In genomic region chr17:37506678-37507077, GRCh38 we compare ENCODE assay signal across 8 cellular contexts. TPM values are rescaled to one million over a fixed set of nuclear protein-coding genes. Genes with fewer than 3 reads are reported as not detected.
A peak's percentile ranks its signal among the peaks of the same experiment; 100 is the strongest.
DNase-seq lines count a peak whose midpoint lies in the region; ATAC-seq, FAIRE-seq and TF ChIP-seq lines count a peak whose summit lies in the region.

No MANE protein-coding gene starts in this region.

- peaks cover 11% of the 10 kb centered on the region for H3K4me1 Mint-ChIP-seq in activated T-cell treated with anti-CD3 and anti-CD28 coated beads, Interleukin-2, amount 50 U/mL, for 24 hours (ENCODE audit: low read depth)

- in situ Hi-C loops in K562 (cut with MboI), result no loop called here

- ATAC-seq in K562, result peak; percentile 95
- ATAC-seq in HG02970 (IDR thresholded peaks at IDR 0.05; ENCODE audit: low FRiP score, unreplicated experiment), result no peak

- peak; percentile 7 for DNase-seq in activated T-cell treated with anti-CD3 and anti-CD28 coated beads for 48 hours (ENCODE audit: low read depth)
- DNase-seq in activated T-cell treated with anti-CD3 and anti-CD28 coated beads, Interleukin-2, amount 50 U/mL, for 24 hours, result no peak
- DNase-seq in NCI-H524 (lab: John Stamatoyannopoulos, UW), result peak; percentile 91 to 96
- DNase-seq in K562 (ENCODE audit: extremely low read depth in 1 of 4, low spot score in 3 of 4), result peak; percentile 43 to 61 (median 48)
- no peak for DNase-seq in vagina (ENCODE audit: extremely low spot score in 2 of 2)
- DNase-seq in germinal center (ENCODE audit: low spot score), result no peak

- no peak for FAIRE-seq in K562 (lab: Jason Lieb, UNC)

- 0 out of 4 replicates have a peak, but pooled peaks of 1 of the 2 experiments have one; percentile 21 for TF ChIP-seq RAD21 in K562 (CRISPR knock-in tag; conservative IDR thresholded peaks at IDR 0.05 in 1 of 2, IDR thresholded peaks at IDR 0.05 in 1 of 2)
- TF ChIP-seq RAD21 in liver (IDR thresholded peaks at IDR 0.05), result peak in 1 of 2 donors; percentile 44

- H3K27ac ChIP-seq in K562 (ENCODE audit: extremely low read depth, low read depth, low read length) (no peak overlapping the region), liver (ENCODE audit: low read depth in 1 of 2, low read length in 2 of 2) (peak overlapping the region; percentile 32 to 51), vagina (no peak overlapping the region)

- WGBS in K562 (ENCODE audit: insufficient coverage, low coverage, missing lambda C conversion rate), result 77% methylated on average over 10 of the region's 10 CpGs
- WGBS in liver, result 60% methylated on average over 10 of the region's 10 CpGs

- H3K9ac ChIP-seq in K562 (ENCODE audit: insufficient read depth in 1 of 2, low read depth in 2 of 2, low read length in 2 of 2) (0 out of 4 replicates have a peak overlapping the region, but pooled peaks of 1 of the 2 experiments have one; percentile 27), liver (ENCODE audit: low read depth in 1 of 2, low read length in 2 of 2) (no peak overlapping the region)

- H3K4me3 ChIP-seq in K562 (no peak overlapping the region), liver (ENCODE audit: low read depth in 1 of 3, low read length in 3 of 3) (no peak overlapping the region), vagina (no peak overlapping the region)

- H3K27ac Mint-ChIP-seq in activated T-cell treated with anti-CD3 and anti-CD28 coated beads, Interleukin-2, amount 50 U/mL, for 24 hours, result no peak overlapping the region

- no peak overlapping the region for H3K4me2 ChIP-seq in K562 (ENCODE audit: insufficient read depth, low read length)

- intact Hi-C loops in K562 (cut with micrococcal nuclease), result no loop called here
- intact Hi-C loops in vagina (cut with DNase I), result no loop called here

- peaks cover 4% of the 10 kb centered on the region for H3K36me3 Mint-ChIP-seq in activated T-cell treated with anti-CD3 and anti-CD28 coated beads, Interleukin-2, amount 50 U/mL, for 24 hours (ENCODE audit: low read depth)

- H4K20me1 ChIP-seq in K562 (replicated peaks; ENCODE audit: control insufficient read depth, insufficient read depth, low read length), result peaks cover 12% of the 10 kb centered on the region

- no peaks in the 10 kb centered on the region for H3K27me3 Mint-ChIP-seq in activated T-cell treated with anti-CD3 and anti-CD28 coated beads, Interleukin-2, amount 50 U/mL, for 24 hours

- H3K36me3 ChIP-seq in K562 (ENCODE audit: control insufficient read depth, insufficient read depth, low read length) (peaks cover 14% of the 10 kb centered on the region; the same call in 2 of the 3 replicates), liver (ENCODE audit: control insufficient read depth in 4 of 4, insufficient read depth in 3 of 4, low read depth in 1 of 4, low read length in 3 of 4) (no peaks in the 10 kb centered on the region), vagina (no peaks in the 10 kb centered on the region)

- TF ChIP-seq EP300 in K562 (IDR thresholded peaks at IDR 0.05; ENCODE audit: low read length), result no peak

- no peak overlapping the region for H2AFZ ChIP-seq in K562 (ENCODE audit: low read depth, low read length)

- TF ChIP-seq CTCF in K562 (IDR thresholded peaks at IDR 0.05 in 2 of 3, conservative IDR thresholded peaks at IDR 0.05 in 1 of 3; ENCODE audit: insufficient read depth in 2 of 3, low read depth in 1 of 3, low read length in 3 of 3) (peak; percentile 63 to 96 (median 63)), liver (IDR thresholded peaks at IDR 0.05; ENCODE audit: low read depth, low read length, missing input control) (peak; percentile 40), vagina (IDR thresholded peaks at IDR 0.05) (no peak)

- TF ChIP-seq POLR2A in K562 (conservative IDR thresholded peaks at IDR 0.05), result no peak
- no peak for TF ChIP-seq POLR2A in vagina (IDR thresholded peaks at IDR 0.05)

- no peak overlapping the region for H3K4me3 Mint-ChIP-seq in activated T-cell treated with anti-CD3 and anti-CD28 coated beads, Interleukin-2, amount 50 U/mL, for 24 hours

- peaks cover 69% of the 10 kb centered on the region for H3K79me2 ChIP-seq in K562 (ENCODE audit: control insufficient read depth, insufficient read depth, low read length)

- no TSS peak for BruUV-seq in K562 (replicated peaks; lab: Mats Ljungman, UMichigan)

- no peaks in the 10 kb centered on the region for H3K9me3 Mint-ChIP-seq in activated T-cell treated with anti-CD3 and anti-CD28 coated beads, Interleukin-2, amount 50 U/mL, for 24 hours

- POLR2A ChIA-PET in K562 (lab: Yijun Ruan, JAX), result interaction anchor here (0.6 to 1.5 kb wide), 3 partner anchors 8 to 18 kb away, joined by 3 read pairs; no protein-coding TSS in a partner anchor

- peaks cover 0 to 3% of the 10 kb centered on the region in 2 experiments; a peak in 1 of 5 replicates for H3K4me1 ChIP-seq in K562 (replicated peaks in 1 of 2; ENCODE audit: control insufficient read depth in 2 of 2, insufficient read depth in 2 of 2, low read length in 2 of 2)
- peaks cover 3 to 35% (median 28%) of the 10 kb centered on the region in 4 donors for H3K4me1 ChIP-seq in liver (ENCODE audit: control insufficient read depth in 4 of 4, insufficient read depth in 4 of 4, low read length in 3 of 4)
- peaks cover 10% of the 10 kb centered on the region for H3K4me1 ChIP-seq in vagina

- H3K9me3 ChIP-seq in K562 (replicated peaks; ENCODE audit: control insufficient read depth, insufficient read depth, low read depth, low read length) (no peaks in the 10 kb centered on the region), liver (ENCODE audit: control insufficient read depth in 4 of 4, low read length in 3 of 4) (no peaks in the 10 kb centered on the region), vagina (no peaks in the 10 kb centered on the region)

- H3K9me1 ChIP-seq in K562 (ENCODE audit: control insufficient read depth, insufficient read depth, low read length), result peaks cover 6% of the 10 kb centered on the region

- H3K27me3 ChIP-seq in K562 (ENCODE audit: control insufficient read depth in 2 of 2, insufficient read depth in 2 of 2, low read length in 2 of 2) (no peaks in the 10 kb centered on the region), liver (ENCODE audit: control insufficient read depth in 4 of 4, insufficient read depth in 4 of 4, low read length in 3 of 4) (no peaks in the 10 kb centered on the region), vagina (no peaks in the 10 kb centered on the region)

- CTCF ChIA-PET in K562 (lab: Yijun Ruan, JAX; ENCODE audit: low intra/inter-chr PET ratio), result interaction anchor here (0.6 kb wide), 1 partner anchor 129 kb away, joined by 3 read pairs; no protein-coding TSS in a partner anchor

TF ChIP-seq in K562, 482 proteins besides CTCF, POLR2A, EP300 and RAD21 (continues in another document):
- TF ChIP-seq CTCFL (IDR thresholded peaks at IDR 0.05; ENCODE audit: borderline replicate concordance, insufficient read depth, low read depth, low read length, poor library complexity, severe bottlenecking), result peak; percentile 10

TF ChIP-seq in liver, 16 proteins besides CTCF, POLR2A, EP300 and RAD21 (continues in another document):
- TF ChIP-seq RXRA (IDR thresholded peaks at IDR 0.05), result no peak
- no peak for TF ChIP-seq HNF4A (conservative IDR thresholded peaks at IDR 0.05)
- TF ChIP-seq TAF1 (conservative IDR thresholded peaks at IDR 0.05), result no peak
- no peak for TF ChIP-seq FOXA1 (IDR thresholded peaks at IDR 0.05)
- TF ChIP-seq, protein P1, sequence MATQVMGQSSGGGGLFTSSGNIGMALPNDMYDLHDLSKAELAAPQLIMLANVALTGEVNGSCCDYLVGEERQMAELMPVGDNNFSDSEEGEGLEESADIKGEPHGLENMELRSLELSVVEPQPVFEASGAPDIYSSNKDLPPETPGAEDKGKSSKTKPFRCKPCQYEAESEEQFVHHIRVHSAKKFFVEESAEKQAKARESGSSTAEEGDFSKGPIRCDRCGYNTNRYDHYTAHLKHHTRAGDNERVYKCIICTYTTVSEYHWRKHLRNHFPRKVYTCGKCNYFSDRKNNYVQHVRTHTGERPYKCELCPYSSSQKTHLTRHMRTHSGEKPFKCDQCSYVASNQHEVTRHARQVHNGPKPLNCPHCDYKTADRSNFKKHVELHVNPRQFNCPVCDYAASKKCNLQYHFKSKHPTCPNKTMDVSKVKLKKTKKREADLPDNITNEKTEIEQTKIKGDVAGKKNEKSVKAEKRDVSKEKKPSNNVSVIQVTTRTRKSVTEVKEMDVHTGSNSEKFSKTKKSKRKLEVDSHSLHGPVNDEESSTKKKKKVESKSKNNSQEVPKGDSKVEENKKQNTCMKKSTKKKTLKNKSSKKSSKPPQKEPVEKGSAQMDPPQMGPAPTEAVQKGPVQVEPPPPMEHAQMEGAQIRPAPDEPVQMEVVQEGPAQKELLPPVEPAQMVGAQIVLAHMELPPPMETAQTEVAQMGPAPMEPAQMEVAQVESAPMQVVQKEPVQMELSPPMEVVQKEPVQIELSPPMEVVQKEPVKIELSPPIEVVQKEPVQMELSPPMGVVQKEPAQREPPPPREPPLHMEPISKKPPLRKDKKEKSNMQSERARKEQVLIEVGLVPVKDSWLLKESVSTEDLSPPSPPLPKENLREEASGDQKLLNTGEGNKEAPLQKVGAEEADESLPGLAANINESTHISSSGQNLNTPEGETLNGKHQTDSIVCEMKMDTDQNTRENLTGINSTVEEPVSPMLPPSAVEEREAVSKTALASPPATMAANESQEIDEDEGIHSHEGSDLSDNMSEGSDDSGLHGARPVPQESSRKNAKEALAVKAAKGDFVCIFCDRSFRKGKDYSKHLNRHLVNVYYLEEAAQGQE (IDR thresholded peaks at IDR 0.05), result no peak
- TF ChIP-seq SP1 (IDR thresholded peaks at IDR 0.05), result no peak

RNA-seq across cellular contexts. Expression of gene DUSP14, which starts 17.0 kb away (rescaled TPM):
- 14.7 and 22.3 TPM in 2 replicates for total RNA-seq in K562 (2011; cell fraction: chromatin; rRNA removed; ENCODE audit: low replicate concordance)
- total RNA-seq in K562 (2011; cell fraction: nucleolus; rRNA removed), result 15.7 and 17.9 TPM in 2 replicates
- total RNA-seq in K562 (2011; cell fraction: nucleoplasm; rRNA removed), result 15.3 and 18.4 TPM in 2 replicates
- 27.7 and 37.2 TPM in 2 replicates for total RNA-seq in K562 (2014; rRNA removed)
- 19.6 and 20.2 TPM in 2 replicates for total RNA-seq in K562 (2014; rRNA removed; fragmentation: Illumina TruSeq; extraction: Trizol)
- 23.6 and 26.9 TPM in 2 replicates for total RNA-seq in K562 (2015; rRNA removed; fragmentation: Illumina TruSeq; extraction: Trizol)
- 24.8 and 25.3 TPM in 2 replicates for total RNA-seq in K562 (2021)
- 21.4 and 36.7 TPM in 2 replicates for polyA plus RNA-seq in K562 (2011; rRNA removed)
- polyA plus RNA-seq in K562 (2011; cell fraction: cytosol; rRNA removed), result 26.9 and 54.6 TPM in 2 replicates
- 11.2 and 17.7 TPM in 2 replicates for polyA plus RNA-seq in K562 (2011; cell fraction: nucleus; rRNA removed)
- 21.4 and 25.4 TPM in 2 replicates for polyA plus RNA-seq in K562 (2012)
- polyA plus RNA-seq in K562 (2014; fragmentation: Illumina TruSeq; extraction: Trizol), result 36.2 and 43.1 TPM in 2 replicates
- 10 to 100 TPM; 64.0 to 74.0 TPM for polyA plus RNA-seq in K562 (2014; fragmentation: Nextera tagmentation; extraction: Ambion mirVana)
- 31.8 and 38.0 TPM in 2 replicates for polyA plus RNA-seq in K562 (2014; rRNA removed)
- polyA minus RNA-seq in K562 (2011; rRNA and poly(A)+ RNA removed), result 12.8 and 26.0 TPM in 2 replicates
- polyA minus RNA-seq in K562 (2011; cell fraction: cytosol; rRNA and poly(A)+ RNA removed), result 8.5 and 12.9 TPM in 2 replicates
- 4.0 and 4.1 TPM in 2 replicates for polyA minus RNA-seq in K562 (2011; cell fraction: nucleus; rRNA and poly(A)+ RNA removed)
- total RNA-seq in liver, result 10 to 100 TPM in 1 of 2 donors, 1 to 10 TPM in 1; 6.3 to 13.5 TPM
- polyA plus RNA-seq in liver, result 10 to 100 TPM; 14.1 to 15.7 TPM
- total RNA-seq in vagina, result 19.9 TPM

Comparison
In these comparisons a context has a peak if more than half of its experiments do, and no peak if none do; other contexts are left out.
1. DNase-seq: peak in activated T-cell treated with anti-CD3 and anti-CD28 coated beads for 48 hours (single experiment), NCI-H524 (2 of 2) and K562 (4 of 4); none in activated T-cell treated with anti-CD3 and anti-CD28 coated beads, Interleukin-2, amount 50 U/mL, for 24 hours (single experiment), vagina (0 of 2) and germinal center (single experiment).
2. H3K27ac ChIP-seq: peak in liver (2 of 2); none in K562 (single experiment) and vagina (single experiment).
3. CTCF ChIP-seq: peak in K562 (3 of 3) and liver (single experiment); none in vagina (0 of 3).